8 cellular contexts compared by ENCODE assay signal in genomic region chr2:189673661-189674373, GRCh38. TPM values are rescaled to one million over a fixed set of nuclear protein-coding genes. Genes with fewer than 3 reads are reported as not detected.
DNase-seq lines count a peak whose midpoint lies in the region; ATAC-seq, FAIRE-seq and TF ChIP-seq lines count a peak whose summit lies in the region.

No MANE protein-coding gene starts in this region.

- CTCF ChIA-PET in A549 (lab: Yijun Ruan, JAX) (interaction anchor here (0.8 to 5.8 kb wide), 13 partner anchors 9 to 126 kb away, joined by 3 to 72 read pairs (median 6); partner anchors contain the start of genes ASNSD1, OSGEPL1 and SLC40A1), HEK293 (lab: Yijun Ruan, JAX) (interaction anchor here (0.5 to 3.0 kb wide), 12 partner anchors 9 to 596 kb away, joined by 3 to 13 read pairs (median 4); partner anchors contain the start of gene OSGEPL1)

- DNase-seq in A549 (ENCODE audit: low read depth in 1 of 2, low spot score in 1 of 2) (no peak), DMS79 (lab: John Stamatoyannopoulos, UW) (no peak), inferior parietal cortex (ENCODE audit: extremely low spot score) (no peak)
- DNase-seq in activated naive CD8-positive, alpha-beta T cell treated with anti-CD3 and anti-CD28 coated beads, Interleukin-2, amount 10 ng/mL, durations not matched to agents 7 days and 5 days = no peak

- peaks cover 12% of the 10 kb centered on the region for H3K4me1 ChIP-seq in A549
- H3K4me1 ChIP-seq in HEK293 (ENCODE audit: control insufficient read depth, insufficient read depth, low read length) = no peaks in the 10 kb centered on the region; the same call in 1 of the 2 replicates
- H3K4me1 ChIP-seq in iPS-15b (ENCODE audit: control insufficient read depth, insufficient read depth, low read length) = peaks cover 4% of the 10 kb centered on the region
- peaks cover 10% of the 10 kb centered on the region for H3K4me1 ChIP-seq in stomach smooth muscle (ENCODE audit: control insufficient read depth, insufficient read depth, low read length)

- peaks cover 26% of the 10 kb centered on the region for H3K4me1 Mint-ChIP-seq in activated naive CD8-positive, alpha-beta T cell treated with anti-CD3 and anti-CD28 coated beads, Interleukin-2, amount 10 ng/mL, durations not matched to agents 7 days and 5 days

- ATAC-seq in A549 (peak; percentile 1 to 23; a peak in 4 of 6 replicates), HG03095 (IDR thresholded peaks at IDR 0.05; ENCODE audit: unreplicated experiment) (no peak)
- ATAC-seq in activated naive CD8-positive, alpha-beta T cell treated with anti-CD3 and anti-CD28 coated beads, Interleukin-2, amount 10 ng/mL, durations not matched to agents 7 days and 5 days (ENCODE audit: low read depth) = no peak

- H3K4me3 ChIP-seq in A549 (peak overlapping the region; percentile 53), HEK293 (ENCODE audit: low read depth, low read length) (peak overlapping the region; percentile 39), iPS-15b (ENCODE audit: low read depth, low read length) (peak overlapping the region; percentile 87), stomach smooth muscle (ENCODE audit: low read length in 2 of 2) (peak overlapping the region; percentile 94 to 98)

- H3K4me3 Mint-ChIP-seq in activated naive CD8-positive, alpha-beta T cell treated with anti-CD3 and anti-CD28 coated beads, Interleukin-2, amount 10 ng/mL, durations not matched to agents 7 days and 5 days = peak overlapping the region; percentile 65

- TF ChIP-seq EP300 in A549 (IDR thresholded peaks at IDR 0.05) = no peak

- H3K27ac ChIP-seq in A549 (peak overlapping the region; percentile 82 to 92), HEK293 (ENCODE audit: extremely low read depth, low read depth, low read length) (peak overlapping the region; percentile 80; the same call in 1 of the 2 replicates), stomach smooth muscle (ENCODE audit: low read length) (peak overlapping the region; percentile 98)

- H3K9me3 ChIP-seq in A549 = peaks cover 10% of the 10 kb centered on the region
- no peaks in the 10 kb centered on the region for H3K9me3 ChIP-seq in HEK293 (ENCODE audit: control insufficient read depth, insufficient read depth, low read depth, low read length)
- no peaks in the 10 kb centered on the region for H3K9me3 ChIP-seq in iPS-15b (ENCODE audit: control insufficient read depth, insufficient read depth, low read length)
- H3K9me3 ChIP-seq in stomach smooth muscle (ENCODE audit: control insufficient read depth in 2 of 2, low read length in 2 of 2) = no peaks in the 10 kb centered on the region

- peak overlapping the region; percentile 79 for H3K4me2 ChIP-seq in A549

- peaks cover 29 to 84% of the 10 kb centered on the region in 2 experiments for H3K36me3 ChIP-seq in HEK293 (ENCODE audit: control insufficient read depth in 2 of 2, insufficient read depth in 1 of 2, low read length in 2 of 2)
- H3K36me3 ChIP-seq in iPS-15b (ENCODE audit: control insufficient read depth, insufficient read depth, low read length) = no peaks in the 10 kb centered on the region
- H3K36me3 ChIP-seq in stomach smooth muscle (ENCODE audit: control insufficient read depth in 2 of 2, insufficient read depth in 2 of 2, low read length in 2 of 2) = peaks cover 6 to 14% of the 10 kb centered on the region in 2 donors

- POLR2A ChIA-PET in A549 (lab: Yijun Ruan, JAX) = interaction anchor here (1.1 kb wide), 2 partner anchors 10 to 93 kb away, joined by 3 to 4 read pairs; partner anchors contain the start of gene SLC40A1
- POLR2A ChIA-PET in HEK293 (lab: Yijun Ruan, JAX) = interaction anchor here (1.3 to 1.8 kb wide), 2 partner anchors 12 to 110 kb away, joined by 3 to 6 read pairs; partner anchors contain the start of genes ASNSD1, ORMDL1 and PMS1
- POLR2A ChIA-PET in activated naive CD8-positive, alpha-beta T cell treated with anti-CD3 and anti-CD28 coated beads, Interleukin-2, amount 10 ng/mL, durations not matched to agents 7 days and 5 days (lab: Charles Lee) = interaction anchor here (0.6 to 4.5 kb wide), 5 partner anchors 9 to 232 kb away, joined by 3 to 34 read pairs (median 3); partner anchors contain the start of gene ASNSD1

- peaks cover 12% of the 10 kb centered on the region for H3K9me3 Mint-ChIP-seq in activated naive CD8-positive, alpha-beta T cell treated with anti-CD3 and anti-CD28 coated beads, Interleukin-2, amount 10 ng/mL, durations not matched to agents 7 days and 5 days

- no peak overlapping the region for H3K9ac ChIP-seq in iPS-15b (ENCODE audit: low read depth, low read length)
- peak overlapping the region; percentile 100 for H3K9ac ChIP-seq in stomach smooth muscle (ENCODE audit: low read length in 2 of 2)

- FAIRE-seq in A549 (lab: Jason Lieb, UNC) = no peak

- TF ChIP-seq CTCF in A549 (IDR thresholded peaks at IDR 0.05) = no peak
- TF ChIP-seq CTCF in HEK293 (tag by site-specific recombination; IDR thresholded peaks at IDR 0.05) = no peak

- TF ChIP-seq POLR2A in A549 (IDR thresholded peaks at IDR 0.05; ENCODE audit: low read length) = no peak

- peak overlapping the region; percentile 50 for H3K27ac Mint-ChIP-seq in activated naive CD8-positive, alpha-beta T cell treated with anti-CD3 and anti-CD28 coated beads, Interleukin-2, amount 10 ng/mL, durations not matched to agents 7 days and 5 days

- 43% methylated on average over 12 of the region's 12 CpGs for WGBS in A549 (ENCODE audit: missing lambda C conversion rate)

- no peaks in the 10 kb centered on the region for H3K27me3 Mint-ChIP-seq in activated naive CD8-positive, alpha-beta T cell treated with anti-CD3 and anti-CD28 coated beads, Interleukin-2, amount 10 ng/mL, durations not matched to agents 7 days and 5 days

- no peak for TF ChIP-seq RAD21 in A549 (conservative IDR thresholded peaks at IDR 0.05 in 1 of 2, IDR thresholded peaks at IDR 0.05 in 1 of 2)

- peaks cover 38% of the 10 kb centered on the region for H3K36me3 Mint-ChIP-seq in activated naive CD8-positive, alpha-beta T cell treated with anti-CD3 and anti-CD28 coated beads, Interleukin-2, amount 10 ng/mL, durations not matched to agents 7 days and 5 days

- H3K27me3 ChIP-seq in iPS-15b (ENCODE audit: control insufficient read depth, insufficient read depth, low read length) (peaks cover 11% of the 10 kb centered on the region), stomach smooth muscle (ENCODE audit: control insufficient read depth in 1 of 2, insufficient read depth in 2 of 2, low read length in 2 of 2) (no peaks in the 10 kb centered on the region)

TF ChIP-seq in A549, 52 proteins besides CTCF, POLR2A, EP300 and RAD21:
- no peak for TF ChIP-seq JUNB (IDR thresholded peaks at IDR 0.05)
TF ChIP-seq in A549: peak in this region for 0.

TF ChIP-seq in HEK293, 187 proteins besides CTCF, POLR2A, EP300 and RAD21 (continues in another document):
- TF ChIP-seq ZNF19 (tag by site-specific recombination; IDR thresholded peaks at IDR 0.05; ENCODE audit: low read depth) = no peak
- TF ChIP-seq BCL11A (tag by site-specific recombination; IDR thresholded peaks at IDR 0.05; ENCODE audit: low read depth) = no peak
- no peak for TF ChIP-seq ZNF16 (tag by site-specific recombination; IDR thresholded peaks at IDR 0.05; ENCODE audit: low read depth)
- no peak for TF ChIP-seq ZNF175 (tag by site-specific recombination; IDR thresholded peaks at IDR 0.05)
- TF ChIP-seq PRDM6 (tag by site-specific recombination; IDR thresholded peaks at IDR 0.05) = no peak
- TF ChIP-seq ZNF704 (tag by site-specific recombination; IDR thresholded peaks at IDR 0.05) = no peak
- TF ChIP-seq ZNF140 (tag by site-specific recombination; IDR thresholded peaks at IDR 0.05) = no peak
- no peak for TF ChIP-seq ZNF514 (tag by site-specific recombination; IDR thresholded peaks at IDR 0.05)
- TF ChIP-seq ZNF266 (tag by site-specific recombination; IDR thresholded peaks at IDR 0.05; ENCODE audit: low read depth) = no peak

RNA-seq across cellular contexts. Expression of gene ANKAR, which starts 0.7 kb away (rescaled TPM):
- 3.1 and 4.8 TPM in 2 replicates for polyA plus RNA-seq in A549 (2011; rRNA removed)
- 0.70 and 1.1 TPM in 2 replicates for polyA plus RNA-seq in A549 (2012; cell fraction: cytosol; rRNA removed)
- polyA plus RNA-seq in A549 (2012; cell fraction: nucleus; rRNA removed) = 0.58 and 0.69 TPM in 2 replicates
- polyA plus RNA-seq in A549 (2017; fragmentation: RNase III; extraction: RNeasy Plus Mini Kit Qiagen cat#74134 plus additional on column Dnase treatment) = 1.7 to 2.3 TPM (median 2.2 TPM) in 3 replicates
- polyA minus RNA-seq in A549 (2011; rRNA and poly(A)+ RNA removed) = 3.3 and 4.4 TPM in 2 replicates
- total RNA-seq in activated naive CD8-positive, alpha-beta T cell treated with anti-CD3 and anti-CD28 coated beads, Interleukin-2, amount 10 ng/mL, durations not matched to agents 7 days and 5 days = 1 to 10 TPM; 8.8 to 9.2 TPM

RNA-seq across cellular contexts. Expression of gene ASNSD1, which starts 12.6 kb away (rescaled TPM):
- polyA plus RNA-seq in A549 (2011; rRNA removed) = 47.7 and 69.0 TPM in 2 replicates
- 13.8 and 15.4 TPM in 2 replicates for polyA plus RNA-seq in A549 (2012; cell fraction: cytosol; rRNA removed)
- polyA plus RNA-seq in A549 (2012; cell fraction: nucleus; rRNA removed) = 3.8 and 7.1 TPM in 2 replicates
- 45.9 to 52.1 TPM (median 47.9 TPM) in 3 replicates for polyA plus RNA-seq in A549 (2017; fragmentation: RNase III; extraction: RNeasy Plus Mini Kit Qiagen cat#74134 plus additional on column Dnase treatment)
- 10.5 and 12.0 TPM in 2 replicates for polyA minus RNA-seq in A549 (2011; rRNA and poly(A)+ RNA removed)
- 10 to 100 TPM; 37.0 to 39.8 TPM for total RNA-seq in activated naive CD8-positive, alpha-beta T cell treated with anti-CD3 and anti-CD28 coated beads, Interleukin-2, amount 10 ng/mL, durations not matched to agents 7 days and 5 days

Comparison
In these comparisons a context has a peak if more than half of its experiments do, and no peak if none do; other contexts are left out.
1. ATAC-seq: peak in A549 (2 of 2); none in activated naive CD8-positive, alpha-beta T cell treated with anti-CD3 and anti-CD28 coated beads, Interleukin-2, amount 10 ng/mL, durations not matched to agents 7 days and 5 days (single experiment) and HG03095 (single experiment).
2. H3K4me3 ChIP-seq: peak in every context shown above with its lines; median percentile 96 in stomach smooth muscle; 87 in iPS-15b; 53 in A549; 39 in HEK293.
3. Peak in every context shown above with its lines, with median percentiles within 50 percentile points of each other: H3K27ac ChIP-seq.